ENCODE assay signal across 8 cellular contexts in genomic region chr14:65824285-65824977, GRCh38.
A peak's percentile ranks its signal among the peaks of the same experiment; 100 is the strongest.
DNase-seq lines count a peak whose midpoint lies in the region; TF ChIP-seq lines count a peak whose summit lies in the region.

No MANE protein-coding gene starts in this region.

- no peaks in the 10 kb centered on the region for H3K36me3 Mint-ChIP-seq in CD14-positive monocyte
- no peaks in the 10 kb centered on the region for H3K36me3 Mint-ChIP-seq in glutamatergic neuron (ENCODE audit: unreplicated experiment)

- peak; percentile 96 for TF ChIP-seq CTCF in CD14-positive monocyte (IDR thresholded peaks at IDR 0.05)
- TF ChIP-seq CTCF in glutamatergic neuron (IDR thresholded peaks at IDR 0.05; ENCODE audit: partially characterized antibody, unreplicated experiment) = peak; percentile 93

- H3K4me3 Mint-ChIP-seq in CD14-positive monocyte (no peak overlapping the region), glutamatergic neuron (ENCODE audit: unreplicated experiment) (no peak overlapping the region)

- H3K9me3 Mint-ChIP-seq in CD14-positive monocyte (peaks cover 0 to 3% (median 0%) of the 10 kb centered on the region in 7 donors), glutamatergic neuron (ENCODE audit: unreplicated experiment) (no peaks in the 10 kb centered on the region)

- peaks cover 0 to 5% (median 2%) of the 10 kb centered on the region in 3 donors for H3K27me3 Mint-ChIP-seq in CD14-positive monocyte (ENCODE audit: low read depth in 3 of 3)
- peaks cover 2% of the 10 kb centered on the region for H3K27me3 Mint-ChIP-seq in glutamatergic neuron (ENCODE audit: unreplicated experiment)

- no peak overlapping the region for H3K27ac Mint-ChIP-seq in CD14-positive monocyte
- H3K27ac Mint-ChIP-seq in glutamatergic neuron (ENCODE audit: unreplicated experiment) = no peak overlapping the region

- DNase-seq in CD14-positive monocyte (ENCODE audit: low spot score) = no peak
- peak; percentile 66 for DNase-seq in GM19240 (ENCODE audit: insufficient read length, low spot score)
- DNase-seq in LoVo (ENCODE audit: low spot score) = peak; percentile 74
- DNase-seq in SK-MEL-5 (ENCODE audit: low read depth, low spot score) = peak; percentile 76
- peak; percentile 55 for DNase-seq in activated naive CD4-positive, alpha-beta T cell treated with anti-CD3 and anti-CD28 coated beads, Interleukin-2, amount 50 U/mL, for 16 hours
- peak; percentile 65 for DNase-seq in glutamatergic neuron
- peak; percentile 75 for DNase-seq in retina
- no peak for DNase-seq in posterior vena cava (ENCODE audit: low spot score)

- in situ Hi-C loops in SK-MEL-5 (cut with HindIII; ENCODE audit: low pct_unique_long_range_greater_than_20kb, low sequenced_read_pairs) = no loop called here

- H3K4me1 Mint-ChIP-seq in CD14-positive monocyte (no peaks in the 10 kb centered on the region), glutamatergic neuron (ENCODE audit: low read depth, unreplicated experiment) (no peaks in the 10 kb centered on the region)

- intact Hi-C loops in CD14-positive monocyte (cut with micrococcal nuclease) (loop anchor here (2.0 to 10.0 kb wide), 4 partner anchors 410 to 662 kb away; partner anchors contain the start of gene FUT8 (in 1 of the 2)), posterior vena cava (cut with DNase I) (loop anchor here (5.0 to 10.0 kb wide), 2 partner anchors 412 to 660 kb away; partner anchors contain the start of gene FUT8 (in 1 of the 2))

Comparison
In these comparisons a context has a peak if more than half of its experiments do, and no peak if none do; other contexts are left out.
1. DNase-seq: peak in GM19240 (single experiment), LoVo (single experiment), SK-MEL-5 (single experiment), activated naive CD4-positive, alpha-beta T cell treated with anti-CD3 and anti-CD28 coated beads, Interleukin-2, amount 50 U/mL, for 16 hours (single experiment), glutamatergic neuron (single experiment) and retina (single experiment); none in CD14-positive monocyte (single experiment) and posterior vena cava (single experiment).